ENCODE assay signal across 18 cellular contexts in genomic region chr2:42799881-42800280, GRCh38. TPM values are rescaled to one million over a fixed set of nuclear protein-coding genes. Genes with fewer than 3 reads are reported as not detected.
DNase-seq lines count a peak whose midpoint lies in the region; ATAC-seq, FAIRE-seq and TF ChIP-seq lines count a peak whose summit lies in the region.
"Had no signal": no experiment of that assay in that cellular context is flagged by ENCODE, and none has a peak within 500 bp of the region (broad histone marks: within the 10 kb centered on the region; RNA-seq: fewer than 3 reads in every experiment).

No MANE protein-coding gene starts in this region.

- TF ChIP-seq EP300 in K562 (IDR thresholded peaks at IDR 0.05; ENCODE audit: low read length) (no peak), HepG2 (IDR thresholded peaks at IDR 0.05; ENCODE audit: low read depth in 2 of 2, low read length in 2 of 2) (no peak), HepG2 (CRISPR knock-in tag; IDR thresholded peaks at IDR 0.05; ENCODE audit: borderline replicate concordance) (no peak)

- H3K36me3 Mint-ChIP-seq in immature natural killer cell = peaks cover 0 to 4% (median 0%) of the 10 kb centered on the region in 3 donors
- H3K36me3 Mint-ChIP-seq: CD4-positive, CD25-positive, alpha-beta regulatory T cell had no signal

- H3K79me2 ChIP-seq in K562 (ENCODE audit: control insufficient read depth, insufficient read depth, low read length) = no peaks in the 10 kb centered on the region
- H3K79me2 ChIP-seq in HepG2 (ENCODE audit: insufficient read depth, low read length) = peaks cover 14% of the 10 kb centered on the region

- H3K4me1 Mint-ChIP-seq in immature natural killer cell = no peaks in the 10 kb centered on the region

- H3K27me3 Mint-ChIP-seq in immature natural killer cell (ENCODE audit: low read depth in 3 of 3) = peaks cover 0 to 16% (median 9%) of the 10 kb centered on the region in 3 donors

- H3K4me2 ChIP-seq in K562 (ENCODE audit: insufficient read depth, low read length) (no peak overlapping the region), HepG2 (ENCODE audit: low read depth, low read length) (no peak overlapping the region)
- H3K4me2 ChIP-seq: BLaER1 treated with 17β-estradiol and CSF1 and Interleukin-3, amounts not matched to agents 10 nM and 100 nM had no signal

- POLR2A ChIA-PET in K562 (lab: Yijun Ruan, JAX) (interaction anchor here (0.8 to 2.6 kb wide), 3 partner anchors 10 to 13 kb away, joined by 3 to 8 read pairs (median 4); no protein-coding TSS in a partner anchor), HepG2 (lab: Yijun Ruan, JAX) (interaction anchor here (2.1 to 2.9 kb wide), 3 partner anchors 8 to 12 kb away, joined by 14 to 40 read pairs (median 27); partner anchors contain the start of gene HAAO)

- 10% methylated on average over 4 of the region's 4 CpGs for WGBS in K562 (ENCODE audit: insufficient coverage, low coverage, missing lambda C conversion rate)
- 68% methylated on average over 4 of the region's 4 CpGs for WGBS in HepG2 (ENCODE audit: low lambda C conversion rate)

- H3K9ac ChIP-seq in K562 (ENCODE audit: insufficient read depth in 1 of 2, low read depth in 2 of 2, low read length in 2 of 2) (no peak overlapping the region), HepG2 (ENCODE audit: insufficient read depth, low read depth, low read length) (no peak overlapping the region)
- H3K9ac ChIP-seq: BLaER1 treated with 17β-estradiol and CSF1 and Interleukin-3, amounts not matched to agents 10 nM and 100 nM had no signal

- H3K4me3 ChIP-seq in K562 (no peak overlapping the region), HepG2 (replicated peaks in 1 of 3; ENCODE audit: insufficient read depth in 1 of 3, low read depth in 2 of 3, low read length in 3 of 3) (no peak overlapping the region)
- H3K4me3 ChIP-seq: BLaER1 treated with 17β-estradiol and CSF1 and Interleukin-3, amounts not matched to agents 10 nM and 100 nM; GM12878 had no signal

- in situ Hi-C loops in K562 (cut with MboI) (loop anchor here (25.0 kb wide), 1 partner anchor 288 kb away; no protein-coding TSS in a partner anchor), HepG2 (cut with HindIII; ENCODE audit: extremely low pct_ligation_motif_present, low pct_unique_long_range_greater_than_20kb) (no loop called here)

- H3K4me1 ChIP-seq in K562 (replicated peaks in 1 of 2; ENCODE audit: control insufficient read depth in 2 of 2, insufficient read depth in 2 of 2, low read length in 2 of 2) (no peaks in the 10 kb centered on the region; a peak in 1 of 5 replicates), HepG2 (ENCODE audit: insufficient read depth, low read length) (peaks cover 31% of the 10 kb centered on the region)

- no peaks in the 10 kb centered on the region for H3K36me3 ChIP-seq in K562 (ENCODE audit: control insufficient read depth, insufficient read depth, low read length)
- peaks cover 3% of the 10 kb centered on the region in 2 experiments; a peak in 1 of 5 replicates for H3K36me3 ChIP-seq in HepG2 (replicated peaks in 1 of 2; ENCODE audit: control insufficient read depth in 1 of 2, insufficient read depth in 2 of 2, low read length in 2 of 2)
- H3K36me3 ChIP-seq: BLaER1 treated with 17β-estradiol and CSF1 and Interleukin-3, amounts not matched to agents 10 nM and 100 nM had no signal

- no peaks in the 10 kb centered on the region for H3K9me3 ChIP-seq in K562 (replicated peaks; ENCODE audit: control insufficient read depth, insufficient read depth, low read depth, low read length)
- H3K9me3 ChIP-seq in HepG2 (ENCODE audit: low read length) = no peaks in the 10 kb centered on the region
- H3K9me3 ChIP-seq: BLaER1 treated with 17β-estradiol and CSF1 and Interleukin-3, amounts not matched to agents 10 nM and 100 nM had no signal

- no peaks in the 10 kb centered on the region for H3K9me3 Mint-ChIP-seq in immature natural killer cell
- H3K9me3 Mint-ChIP-seq: CD4-positive, CD25-positive, alpha-beta regulatory T cell had no signal

- H3K27me3 ChIP-seq in K562 (ENCODE audit: control insufficient read depth in 2 of 2, insufficient read depth in 2 of 2, low read length in 2 of 2) = peaks cover 2 to 17% of the 10 kb centered on the region in 2 experiments; a peak in 3 of 5 replicates
- no peaks in the 10 kb centered on the region for H3K27me3 ChIP-seq in HepG2 (ENCODE audit: control insufficient read depth in 1 of 2, insufficient read depth in 2 of 2, low read length in 2 of 2)

- H2AFZ ChIP-seq in K562 (ENCODE audit: low read depth, low read length) = no peak overlapping the region
- no peak overlapping the region for H2AFZ ChIP-seq in HepG2 (ENCODE audit: low read length)

- CTCF ChIA-PET in K562 (lab: Yijun Ruan, JAX; ENCODE audit: low intra/inter-chr PET ratio) (no interaction called here), HepG2 (lab: Yijun Ruan, JAX; ENCODE audit: low intra/inter-chr PET ratio, low total read pairs) (no interaction called here)

- TF ChIP-seq POLR2A in K562 (conservative IDR thresholded peaks at IDR 0.05) = no peak
- peak in 1 of 2 experiments; percentile 13; a peak in 1 of 4 replicates for TF ChIP-seq POLR2A in HepG2 (IDR thresholded peaks at IDR 0.05; ENCODE audit: insufficient read depth in 1 of 2, low read depth in 2 of 2, low read length in 2 of 2)

- no peak overlapping the region for H3K4me3 Mint-ChIP-seq in immature natural killer cell
- H3K4me3 Mint-ChIP-seq: H9 had no signal

- H4K20me1 ChIP-seq in K562 (replicated peaks; ENCODE audit: control insufficient read depth, insufficient read depth, low read length) = no peaks in the 10 kb centered on the region
- no peaks in the 10 kb centered on the region for H4K20me1 ChIP-seq in HepG2 (ENCODE audit: insufficient read depth, low read length)
- H4K20me1 ChIP-seq: BLaER1 treated with 17β-estradiol and CSF1 and Interleukin-3, amounts not matched to agents 10 nM and 100 nM had no signal

- no TSS peak for BruUV-seq in K562 (replicated peaks; lab: Mats Ljungman, UMichigan)
- no TSS peak for BruUV-seq in HepG2 (replicated peaks; lab: Mats Ljungman, UMichigan)

- TF ChIP-seq RAD21 in K562 (CRISPR knock-in tag; conservative IDR thresholded peaks at IDR 0.05 in 1 of 2, IDR thresholded peaks at IDR 0.05 in 1 of 2) (no peak), HepG2 (CRISPR knock-in tag; IDR thresholded peaks at IDR 0.05) (no peak)

- no peak for TF ChIP-seq CTCF in K562 (IDR thresholded peaks at IDR 0.05 in 2 of 3, conservative IDR thresholded peaks at IDR 0.05 in 1 of 3; ENCODE audit: insufficient read depth in 2 of 3, low read depth in 1 of 3, low read length in 3 of 3)
- no peak for TF ChIP-seq CTCF in HepG2 (CRISPR knock-in tag; IDR thresholded peaks at IDR 0.05)

- H3K27ac Mint-ChIP-seq in immature natural killer cell = no peak overlapping the region
- H3K27ac Mint-ChIP-seq: CD4-positive, CD25-positive, alpha-beta regulatory T cell; H9 had no signal

- intact Hi-C loops in K562 (cut with micrococcal nuclease) = no loop called here
- intact Hi-C loops in HepG2 (cut with micrococcal nuclease; ENCODE audit: unreplicated experiment) = no loop called here

- H3K9me1 ChIP-seq in K562 (ENCODE audit: control insufficient read depth, insufficient read depth, low read length) = no peaks in the 10 kb centered on the region

- H3K27ac ChIP-seq in K562 (ENCODE audit: extremely low read depth, low read depth, low read length) (no peak overlapping the region), HepG2 (ENCODE audit: extremely low read length, insufficient read depth, low read length) (no peak overlapping the region)
- H3K27ac ChIP-seq: BLaER1 treated with 17β-estradiol and CSF1 and Interleukin-3, amounts not matched to agents 10 nM and 100 nM had no signal

- FAIRE-seq in K562 (lab: Jason Lieb, UNC) (no peak), HepG2 (lab: Jason Lieb, UNC) (peak; percentile 15)
- FAIRE-seq: GM12878, GM18507, HTR-8/SVneo had no signal

- ATAC-seq in K562 = no peak
- ATAC-seq in HepG2 = peak; percentile 11
- no peak for ATAC-seq in stimulated activated naive CD8-positive, alpha-beta T cell treated with anti-CD3 and anti-CD28 coated beads, Interleukin-15, Interleukin-2, amounts not matched to agents 100 U/mL and 50 U/mL, for 24 hours
- ATAC-seq: GM12878 had no signal

- DNase-seq in D341Med (ENCODE audit: low spot score) = peak; percentile 48
- DNase-seq in NCI-H82 treated with DMSO at 0.1 percent for 48 hours (lab: John Stamatoyannopoulos, UW; ENCODE audit: unreplicated experiment) = peak; percentile 90
- DNase-seq in K562 (ENCODE audit: extremely low read depth in 1 of 4, low spot score in 3 of 4) = no peak
- no peak for DNase-seq in HepG2 (ENCODE audit: low spot score)
- no peak for DNase-seq in germinal center (ENCODE audit: low spot score)
- DNase-seq in stimulated activated naive CD8-positive, alpha-beta T cell treated with anti-CD3 and anti-CD28 coated beads, Interleukin-15, Interleukin-2, amounts not matched to agents 100 U/mL and 50 U/mL, for 24 hours = no peak
- DNase-seq in immature natural killer cell = no peak
- DNase-seq: 8988T; Calu3; CD4-positive, CD25-positive, alpha-beta regulatory T cell; DMS79; GOT3; H9 had no signal

RNA-seq across cellular contexts. Expression of gene HAAO, which starts 7.5 kb away (rescaled TPM):
- total RNA-seq in K562 (2011; cell fraction: chromatin; rRNA removed; ENCODE audit: low replicate concordance) = not detected in 2 replicates
- not detected in 2 replicates for total RNA-seq in K562 (2011; cell fraction: nucleolus; rRNA removed)
- total RNA-seq in K562 (2011; cell fraction: nucleoplasm; rRNA removed) = not detected in 2 replicates
- not detected in 2 replicates for total RNA-seq in K562 (2014; rRNA removed)
- not detected in 2 replicates for total RNA-seq in K562 (2014; rRNA removed; fragmentation: Illumina TruSeq; extraction: Trizol)
- not detected in 2 replicates for total RNA-seq in K562 (2015; rRNA removed; fragmentation: Illumina TruSeq; extraction: Trizol)
- total RNA-seq in K562 (2021) = not detected in 2 replicates
- polyA plus RNA-seq in K562 (2011; rRNA removed) = not detected in 2 replicates
- not detected in 2 replicates for polyA plus RNA-seq in K562 (2011; cell fraction: cytosol; rRNA removed)
- polyA plus RNA-seq in K562 (2011; cell fraction: nucleus; rRNA removed) = not detected in 2 replicates
- polyA plus RNA-seq in K562 (2012) = not detected in 2 replicates
- not detected in 2 replicates for polyA plus RNA-seq in K562 (2014; fragmentation: Illumina TruSeq; extraction: Trizol)
- not detected for polyA plus RNA-seq in K562 (2014; fragmentation: Nextera tagmentation; extraction: Ambion mirVana)
- not detected in 2 replicates for polyA plus RNA-seq in K562 (2014; rRNA removed)
- polyA minus RNA-seq in K562 (2011; rRNA and poly(A)+ RNA removed) = not detected in 2 replicates
- not detected in 2 replicates for polyA minus RNA-seq in K562 (2011; cell fraction: cytosol; rRNA and poly(A)+ RNA removed)
- not detected in 2 replicates for polyA minus RNA-seq in K562 (2011; cell fraction: nucleus; rRNA and poly(A)+ RNA removed)
- total RNA-seq in HepG2 (2016; rRNA removed; fragmentation: Illumina TruSeq; extraction: Trizol) = 34.1 and 42.7 TPM in 2 replicates
- 15.3 and 15.6 TPM in 2 replicates for total RNA-seq in HepG2 (2016; cell fraction: cytosol; rRNA removed; fragmentation: Illumina TruSeq; extraction: Trizol; ENCODE audit: low read depth)
- 29.0 and 39.0 TPM in 2 replicates for total RNA-seq in HepG2 (2016; cell fraction: insoluble cytoplasmic fraction; rRNA removed; fragmentation: Illumina TruSeq; extraction: Trizol)
- 16.2 and 18.8 TPM in 2 replicates for total RNA-seq in HepG2 (2016; cell fraction: membrane; rRNA removed; fragmentation: Illumina TruSeq; extraction: Trizol)
- total RNA-seq in HepG2 (2016; cell fraction: nucleus; rRNA removed; fragmentation: Illumina TruSeq; extraction: Trizol) = 32.7 and 34.7 TPM in 2 replicates
- polyA plus RNA-seq in HepG2 (2011; rRNA removed) = 35.2 and 36.1 TPM in 2 replicates
- polyA plus RNA-seq in HepG2 (2011; cell fraction: cytosol; rRNA removed) = 21.6 and 34.6 TPM in 2 replicates
- 105 and 120 TPM in 2 replicates for polyA plus RNA-seq in HepG2 (2011; cell fraction: nucleus; rRNA removed)
- 24.0 and 29.7 TPM in 2 replicates for polyA plus RNA-seq in HepG2 (2012)
- 20.5 and 22.5 TPM in 2 replicates for polyA plus RNA-seq in HepG2 (2016; cell fraction: cytosol; fragmentation: Illumina TruSeq; extraction: Trizol; ENCODE audit: low read depth)
- 34.1 and 36.9 TPM in 2 replicates for polyA plus RNA-seq in HepG2 (2016; cell fraction: insoluble cytoplasmic fraction; fragmentation: Illumina TruSeq; extraction: Trizol; ENCODE audit: low read depth)
- polyA plus RNA-seq in HepG2 (2016; cell fraction: membrane; fragmentation: Illumina TruSeq; extraction: Trizol; ENCODE audit: low read depth) = 23.2 and 26.6 TPM in 2 replicates
- 70.0 and 73.3 TPM in 2 replicates for polyA plus RNA-seq in HepG2 (2016; cell fraction: nucleus; fragmentation: Illumina TruSeq; extraction: Trizol; ENCODE audit: insufficient read depth, low read depth)
- polyA minus RNA-seq in HepG2 (2011; rRNA and poly(A)+ RNA removed; ENCODE audit: low replicate concordance) = 0.28 and 57.0 TPM in 2 replicates
- 15.6 and 18.8 TPM in 2 replicates for polyA minus RNA-seq in HepG2 (2011; cell fraction: cytosol; rRNA and poly(A)+ RNA removed)
- polyA minus RNA-seq in HepG2 (2011; cell fraction: nucleus; rRNA and poly(A)+ RNA removed) = 34.4 and 36.6 TPM in 2 replicates
- under 1 TPM in 1 of 3 donors, not detected in 2; 0.50 TPM for polyA plus RNA-seq in immature natural killer cell
- total RNA-seq: CD4-positive, CD25-positive, alpha-beta regulatory T cell; G401 had no signal

RNA-seq across cellular contexts. Expression of gene OXER1, which starts 35.9 kb away (rescaled TPM):
- total RNA-seq in K562 (2011; cell fraction: chromatin; rRNA removed; ENCODE audit: low replicate concordance) = not detected in 2 replicates
- total RNA-seq in K562 (2011; cell fraction: nucleolus; rRNA removed) = not detected in 2 replicates
- not detected in 2 replicates for total RNA-seq in K562 (2011; cell fraction: nucleoplasm; rRNA removed)
- total RNA-seq in K562 (2014; rRNA removed) = not detected in 2 replicates
- total RNA-seq in K562 (2014; rRNA removed; fragmentation: Illumina TruSeq; extraction: Trizol) = not detected in 2 replicates
- total RNA-seq in K562 (2015; rRNA removed; fragmentation: Illumina TruSeq; extraction: Trizol) = not detected in 2 replicates
- total RNA-seq in K562 (2021) = not detected in 2 replicates
- not detected in 2 replicates for polyA plus RNA-seq in K562 (2011; rRNA removed)
- not detected in 2 replicates for polyA plus RNA-seq in K562 (2011; cell fraction: cytosol; rRNA removed)
- not detected in 2 replicates for polyA plus RNA-seq in K562 (2011; cell fraction: nucleus; rRNA removed)
- not detected in 2 replicates for polyA plus RNA-seq in K562 (2012)
- polyA plus RNA-seq in K562 (2014; fragmentation: Illumina TruSeq; extraction: Trizol) = not detected in 2 replicates
- polyA plus RNA-seq in K562 (2014; fragmentation: Nextera tagmentation; extraction: Ambion mirVana) = not detected
- polyA plus RNA-seq in K562 (2014; rRNA removed) = not detected in 2 replicates
- polyA minus RNA-seq in K562 (2011; rRNA and poly(A)+ RNA removed) = not detected in 2 replicates
- not detected in 2 replicates for polyA minus RNA-seq in K562 (2011; cell fraction: cytosol; rRNA and poly(A)+ RNA removed)
- polyA minus RNA-seq in K562 (2011; cell fraction: nucleus; rRNA and poly(A)+ RNA removed) = not detected in 2 replicates
- total RNA-seq in HepG2 (2016; rRNA removed; fragmentation: Illumina TruSeq; extraction: Trizol) = 6.5 and 8.0 TPM in 2 replicates
- 0.40 and 0.97 TPM in 2 replicates for total RNA-seq in HepG2 (2016; cell fraction: cytosol; rRNA removed; fragmentation: Illumina TruSeq; extraction: Trizol; ENCODE audit: low read depth)
- 5.2 and 7.1 TPM in 2 replicates for total RNA-seq in HepG2 (2016; cell fraction: insoluble cytoplasmic fraction; rRNA removed; fragmentation: Illumina TruSeq; extraction: Trizol)
- total RNA-seq in HepG2 (2016; cell fraction: membrane; rRNA removed; fragmentation: Illumina TruSeq; extraction: Trizol) = 2.6 TPM in 2 replicates
- 6.6 and 6.8 TPM in 2 replicates for total RNA-seq in HepG2 (2016; cell fraction: nucleus; rRNA removed; fragmentation: Illumina TruSeq; extraction: Trizol)
- 9.0 and 11.3 TPM in 2 replicates for polyA plus RNA-seq in HepG2 (2011; rRNA removed)
- polyA plus RNA-seq in HepG2 (2011; cell fraction: cytosol; rRNA removed) = 4.6 and 5.3 TPM in 2 replicates
- 50.2 and 58.5 TPM in 2 replicates for polyA plus RNA-seq in HepG2 (2011; cell fraction: nucleus; rRNA removed)
- 7.4 and 10.0 TPM in 2 replicates for polyA plus RNA-seq in HepG2 (2012)
- polyA plus RNA-seq in HepG2 (2016; cell fraction: cytosol; fragmentation: Illumina TruSeq; extraction: Trizol; ENCODE audit: low read depth) = 0.54 and 0.68 TPM in 2 replicates
- polyA plus RNA-seq in HepG2 (2016; cell fraction: insoluble cytoplasmic fraction; fragmentation: Illumina TruSeq; extraction: Trizol; ENCODE audit: low read depth) = 6.9 and 8.9 TPM in 2 replicates
- 1.8 and 2.0 TPM in 2 replicates for polyA plus RNA-seq in HepG2 (2016; cell fraction: membrane; fragmentation: Illumina TruSeq; extraction: Trizol; ENCODE audit: low read depth)
- polyA plus RNA-seq in HepG2 (2016; cell fraction: nucleus; fragmentation: Illumina TruSeq; extraction: Trizol; ENCODE audit: insufficient read depth, low read depth) = 29.7 and 30.8 TPM in 2 replicates
- polyA minus RNA-seq in HepG2 (2011; rRNA and poly(A)+ RNA removed; ENCODE audit: low replicate concordance) = 18.1 TPM in 1 of 2 replicates, not detected in the other
- 4.5 and 5.7 TPM in 2 replicates for polyA minus RNA-seq in HepG2 (2011; cell fraction: cytosol; rRNA and poly(A)+ RNA removed)
- polyA minus RNA-seq in HepG2 (2011; cell fraction: nucleus; rRNA and poly(A)+ RNA removed) = 7.3 and 8.8 TPM in 2 replicates
- polyA plus RNA-seq in immature natural killer cell = not detected
- total RNA-seq: CD4-positive, CD25-positive, alpha-beta regulatory T cell; G401 had no signal

Comparison
In these comparisons a context has a peak if more than half of its experiments do, and no peak if none do; other contexts are left out.
1. DNase-seq: peak in D341Med (single experiment) and NCI-H82 treated with DMSO at 0.1 percent for 48 hours (single experiment); none in K562 (0 of 4), HepG2 (single experiment), germinal center (single experiment), stimulated activated naive CD8-positive, alpha-beta T cell treated with anti-CD3 and anti-CD28 coated beads, Interleukin-15, Interleukin-2, amounts not matched to agents 100 U/mL and 50 U/mL, for 24 hours (single experiment) and immature natural killer cell (0 of 3).
2. RNA of gene HAAO, which starts 7.5 kb away (polyA plus RNA-seq): 20.5 to 120 TPM in HepG2; 0.50 TPM in immature natural killer cell and not detected in K562; every median in the first group is over 10 times any median in the second.